ENCODE assay signal across 9 cellular contexts in the genomic region with DNA sequence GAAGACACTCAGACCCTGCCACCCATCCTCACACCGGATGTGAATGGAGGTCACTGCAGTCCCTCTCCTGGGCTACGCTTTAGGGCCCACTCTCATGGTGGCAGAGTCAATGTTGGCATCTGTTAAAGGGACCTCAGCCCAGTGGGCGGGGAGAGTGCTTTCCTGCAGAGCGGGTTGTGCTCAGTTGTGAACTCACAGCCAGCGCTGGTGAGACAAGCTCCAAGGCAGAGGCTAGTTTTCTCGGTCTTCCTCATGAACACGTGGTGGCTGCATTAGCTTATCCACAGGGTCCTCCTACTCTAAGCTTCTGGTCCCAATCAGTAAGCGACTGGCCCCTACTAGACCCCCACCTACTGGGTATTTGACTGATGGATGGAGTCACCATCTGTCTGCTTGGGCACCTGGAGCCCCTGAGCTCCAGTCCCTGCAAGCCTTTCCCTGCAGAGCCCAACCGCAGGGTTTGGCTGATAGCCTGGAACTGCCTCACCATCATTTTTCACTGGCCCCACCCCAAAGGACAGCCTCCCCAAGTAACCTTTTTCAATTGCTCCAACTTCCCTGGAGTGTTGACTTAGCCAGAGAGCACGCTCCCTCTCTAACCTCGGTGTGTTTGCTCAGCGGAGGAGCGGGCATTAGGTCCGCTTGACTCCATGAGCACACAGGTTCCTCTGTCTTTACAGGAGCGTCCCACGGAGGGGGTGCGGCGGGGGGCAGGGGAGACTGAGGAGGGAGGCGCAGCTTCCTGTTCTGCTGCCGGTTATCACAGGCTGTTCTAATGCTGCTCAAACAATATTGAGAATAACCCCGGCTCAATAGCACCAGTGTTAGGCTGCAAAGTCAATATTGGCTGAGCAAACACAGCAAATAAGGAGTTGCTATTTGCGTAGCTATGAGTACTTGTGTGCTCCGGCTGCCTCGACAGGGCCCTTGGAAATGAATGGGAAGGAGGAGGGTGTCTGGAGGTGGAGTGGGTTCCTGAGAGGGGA.
DNase-seq lines count a peak whose midpoint lies in the region; ATAC-seq and TF ChIP-seq lines count a peak whose summit lies in the region.
"Had no signal": no experiment of that assay in that cellular context is flagged by ENCODE, and none has a peak within 500 bp of the region (broad histone marks: within the 10 kb centered on the region; RNA-seq: fewer than 3 reads in every experiment).

No MANE protein-coding gene starts in this region.

- TF ChIP-seq CTCF in MM.1S (IDR thresholded peaks at IDR 0.05; ENCODE audit: low read length), result no peak

- DNase-seq in GOT3 (lab: John Stamatoyannopoulos, UW) (peak; percentile 30), NCI-H510A treated with DMSO at 0.1 percent for 48 hours (lab: John Stamatoyannopoulos, UW) (peak; percentile 99), posterior vena cava (ENCODE audit: low spot score) (peak; percentile 91), MM.1S (no peak)
- no peak for DNase-seq in activated CD4-positive, alpha-beta T cell treated with anti-CD3 and anti-CD28 coated beads for 36 hours
- DNase-seq: activated T-cell treated with anti-CD3 and anti-CD28 coated beads, Interleukin-2, amount 50 U/mL, for 4 hours had no signal

- H3K4me1 ChIP-seq in esophagus (ENCODE audit: control insufficient read depth in 2 of 2, insufficient read depth in 2 of 2, low read length in 1 of 2), result peaks cover 3 to 18% of the 10 kb centered on the region in 2 donors
- H3K4me1 ChIP-seq in MM.1S (ENCODE audit: low read length), result no peaks in the 10 kb centered on the region

- WGBS in esophagus, 2 donors, result 15 to 17% methylated on average over 24 of the region's 24 CpGs

- H4K20me1 ChIP-seq in MM.1S (ENCODE audit: insufficient read depth, low read length), result no peaks in the 10 kb centered on the region

- no peaks in the 10 kb centered on the region for H3K9me2 ChIP-seq in MM.1S (replicated peaks; ENCODE audit: insufficient read depth, low read length)

- no peaks in the 10 kb centered on the region for H3K9me3 Mint-ChIP-seq in activated CD4-positive, alpha-beta T cell treated with anti-CD3 and anti-CD28 coated beads for 36 hours (ENCODE audit: low read depth)
- H3K9me3 Mint-ChIP-seq: activated T-cell treated with anti-CD3 and anti-CD28 coated beads, Interleukin-2, amount 50 U/mL, for 4 hours had no signal

- H3K9ac ChIP-seq in MM.1S (ENCODE audit: low read length), result no peak overlapping the region

- H3K4me3 Mint-ChIP-seq in activated CD4-positive, alpha-beta T cell treated with anti-CD3 and anti-CD28 coated beads for 36 hours, result no peak overlapping the region
- H3K4me3 Mint-ChIP-seq: activated T-cell treated with anti-CD3 and anti-CD28 coated beads, Interleukin-2, amount 50 U/mL, for 4 hours had no signal

- no peaks in the 10 kb centered on the region for H3K36me3 Mint-ChIP-seq in activated CD4-positive, alpha-beta T cell treated with anti-CD3 and anti-CD28 coated beads for 36 hours (ENCODE audit: low read depth)

- peaks cover 4% of the 10 kb centered on the region for H3K27me3 Mint-ChIP-seq in activated CD4-positive, alpha-beta T cell treated with anti-CD3 and anti-CD28 coated beads for 36 hours

- H3K79me2 ChIP-seq in MM.1S (ENCODE audit: low read length), result no peaks in the 10 kb centered on the region

- H3K27me3 ChIP-seq in esophagus (ENCODE audit: control insufficient read depth in 1 of 2, insufficient read depth in 2 of 2, low read length in 2 of 2), result no peaks in the 10 kb centered on the region
- no peaks in the 10 kb centered on the region for H3K27me3 ChIP-seq in MM.1S (replicated peaks; ENCODE audit: insufficient read depth, low read length)

- H3F3A ChIP-seq in MM.1S (ENCODE audit: insufficient read depth, low read length), result no peaks in the 10 kb centered on the region

- intact Hi-C loops in posterior vena cava (cut with DNase I), result no loop called here
- intact Hi-C loops in activated CD4-positive, alpha-beta T cell treated with anti-CD3 and anti-CD28 coated beads for 36 hours (cut with DNase I, micrococcal nuclease), result no loop called here

- H3K4me1 Mint-ChIP-seq in activated CD4-positive, alpha-beta T cell treated with anti-CD3 and anti-CD28 coated beads for 36 hours, result peaks cover 8% of the 10 kb centered on the region

- H3K9me3 ChIP-seq in esophagus (ENCODE audit: control insufficient read depth in 2 of 2, insufficient read depth in 1 of 2, low read depth in 1 of 2, low read length in 1 of 2) (no peaks in the 10 kb centered on the region), MM.1S (replicated peaks; ENCODE audit: insufficient read depth, low read length) (no peaks in the 10 kb centered on the region)

- POLR2A ChIA-PET in activated CD4-positive, alpha-beta T cell treated with anti-CD3 and anti-CD28 coated beads for 36 hours (lab: Charles Lee), result no interaction called here

- H3K27ac ChIP-seq in esophagus (ENCODE audit: low read depth in 2 of 2, low read length in 1 of 2), result peak overlapping the region; percentile 35 to 37
- H3K27ac ChIP-seq in MM.1S (ENCODE audit: low read length), result no peak overlapping the region

- no peak overlapping the region for H3K27ac Mint-ChIP-seq in activated CD4-positive, alpha-beta T cell treated with anti-CD3 and anti-CD28 coated beads for 36 hours

- no peak overlapping the region for H3K4me2 ChIP-seq in MM.1S (ENCODE audit: low read depth, low read length)

- CTCF ChIA-PET in activated CD4-positive, alpha-beta T cell treated with anti-CD3 and anti-CD28 coated beads for 36 hours (lab: Charles Lee), result interaction anchor here (0.6 to 1.0 kb wide), 2 partner anchors 12 to 63 kb away, joined by 3 read pairs; no protein-coding TSS in a partner anchor

- no peak overlapping the region for H2AFZ ChIP-seq in MM.1S (ENCODE audit: low read length)

- H3K36me3 ChIP-seq in esophagus (ENCODE audit: control insufficient read depth in 2 of 2, insufficient read depth in 2 of 2, low read length in 1 of 2), result no peaks in the 10 kb centered on the region
- H3K36me3 ChIP-seq in MM.1S (replicated peaks; ENCODE audit: insufficient read depth, low read length), result no peaks in the 10 kb centered on the region

- H3K4me3 ChIP-seq in esophagus (ENCODE audit: low read depth in 1 of 2, low read length in 2 of 2), result no peak overlapping the region
- H3K4me3 ChIP-seq in MM.1S (ENCODE audit: low read length), result no peak overlapping the region

- no peak for ATAC-seq in activated CD4-positive, alpha-beta T cell treated with anti-CD3 and anti-CD28 coated beads for 36 hours
- ATAC-seq in GM21447 (IDR thresholded peaks at IDR 0.05; ENCODE audit: unreplicated experiment) (no peak), GM18498 (IDR thresholded peaks at IDR 0.05; ENCODE audit: unreplicated experiment) (no peak)

Comparison
In these comparisons a context has a peak if more than half of its experiments do, and no peak if none do; other contexts are left out.
1. DNase-seq: peak in GOT3 (single experiment), NCI-H510A treated with DMSO at 0.1 percent for 48 hours (single experiment) and posterior vena cava (single experiment); none in activated CD4-positive, alpha-beta T cell treated with anti-CD3 and anti-CD28 coated beads for 36 hours (single experiment) and MM.1S (single experiment).